In the genomic region with DNA sequence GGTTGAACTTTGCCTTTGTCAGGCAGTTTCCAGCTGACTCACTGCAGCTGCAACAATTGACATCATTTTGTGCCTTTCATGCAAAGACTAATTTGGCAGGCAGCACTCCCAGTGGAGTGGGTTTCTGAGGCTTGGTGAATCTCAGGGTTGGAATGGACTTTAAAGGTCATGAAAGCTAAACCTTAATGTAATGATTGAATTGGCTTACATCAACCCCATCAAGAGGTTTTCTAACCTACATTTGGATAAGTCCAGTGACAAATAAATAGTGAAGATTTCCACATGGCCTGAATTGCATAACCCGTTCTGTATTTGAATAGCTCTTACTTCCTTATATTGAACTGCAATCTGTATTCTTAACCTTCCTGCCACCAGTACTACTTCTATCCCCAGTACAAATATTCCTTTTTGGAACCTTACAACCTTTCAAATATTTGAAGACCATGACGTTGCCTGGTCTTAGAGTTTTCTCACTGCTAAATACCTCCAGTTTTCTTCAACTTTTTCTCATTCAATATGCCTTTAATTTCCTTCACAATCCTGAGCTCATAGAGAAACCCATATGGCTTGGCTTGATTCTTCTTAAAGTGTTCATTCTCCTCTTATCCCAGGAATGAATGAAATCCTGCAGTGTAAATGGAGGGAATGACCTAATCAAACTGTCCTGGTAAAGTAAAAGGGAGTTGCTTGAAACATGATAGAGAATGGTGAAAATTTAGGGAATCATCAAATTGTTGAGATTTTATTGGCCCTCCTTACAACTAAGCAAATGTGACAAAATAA, we compare ENCODE assay signal across 10 cellular contexts.
DNase-seq lines count a peak whose midpoint lies in the region; ATAC-seq, FAIRE-seq and TF ChIP-seq lines count a peak whose summit lies in the region.
"Had no signal": no experiment of that assay in that cellular context is flagged by ENCODE, and none has a peak within 500 bp of the region (broad histone marks: within the 10 kb centered on the region; RNA-seq: fewer than 3 reads in every experiment).

No MANE protein-coding gene starts in this region.

- CTCF ChIA-PET in Calu3 (lab: Charles Lee), result no interaction called here

- H3K79me2 ChIP-seq in neural progenitor cell (ENCODE audit: low read depth), result no peaks in the 10 kb centered on the region

- H3K4me3 ChIP-seq in neural progenitor cell, result no peak overlapping the region
- no peak overlapping the region for H3K4me3 ChIP-seq in small intestine (ENCODE audit: low read depth in 1 of 2, low read length in 2 of 2)

- peak overlapping the region; percentile 11 for H3K4me2 ChIP-seq in neural progenitor cell

- H3K4me1 Mint-ChIP-seq in neural progenitor cell (peaks cover 13% of the 10 kb centered on the region), Calu3 (ENCODE audit: low read depth, unreplicated experiment) (no peaks in the 10 kb centered on the region)

- no peak overlapping the region for H2AFZ ChIP-seq in neural progenitor cell (replicated peaks)

- H3K9ac ChIP-seq in neural progenitor cell, result no peak overlapping the region

- H3K36me3 ChIP-seq in neural progenitor cell, result no peaks in the 10 kb centered on the region
- H3K36me3 ChIP-seq in small intestine (ENCODE audit: control insufficient read depth in 2 of 2, insufficient read depth in 2 of 2, low read length in 2 of 2), result no peaks in the 10 kb centered on the region

- H3K27me3 Mint-ChIP-seq in neural progenitor cell (ENCODE audit: insufficient read depth, low read depth) (no peaks in the 10 kb centered on the region), Calu3 (ENCODE audit: unreplicated experiment) (no peaks in the 10 kb centered on the region)

- no peak for FAIRE-seq in small intestine (lab: Jason Lieb, UNC)

- no peak for ATAC-seq in GM19395 (IDR thresholded peaks at IDR 0.05; ENCODE audit: unreplicated experiment)

- intact Hi-C loops in Calu3 (cut with micrococcal nuclease; ENCODE audit: unreplicated experiment), result no loop called here

- H3F3A ChIP-seq in neural progenitor cell (ENCODE audit: low read depth), result no peaks in the 10 kb centered on the region

- H3K27ac Mint-ChIP-seq in neural progenitor cell (no peak overlapping the region), Calu3 (ENCODE audit: unreplicated experiment) (no peak overlapping the region)

- H3K9me3 Mint-ChIP-seq in neural progenitor cell (no peaks in the 10 kb centered on the region), Calu3 (ENCODE audit: low read depth, unreplicated experiment) (peaks cover 10% of the 10 kb centered on the region)

- no peak overlapping the region for H3K4me3 Mint-ChIP-seq in neural progenitor cell
- H3K4me3 Mint-ChIP-seq in Calu3 (ENCODE audit: low read depth, unreplicated experiment), result no peak overlapping the region

- no peak for TF ChIP-seq CTCF in neural progenitor cell (IDR thresholded peaks at IDR 0.05)
- no peak for TF ChIP-seq CTCF in Calu3 (IDR thresholded peaks at IDR 0.05; ENCODE audit: unreplicated experiment)

- WGBS in small intestine, 3 donors, result 29 to 39% (median 35%) methylated on average over 2 of the region's 2 CpGs

- H3K9me3 ChIP-seq in neural progenitor cell (ENCODE audit: low read depth), result no peaks in the 10 kb centered on the region
- H3K9me3 ChIP-seq in small intestine (ENCODE audit: control insufficient read depth, low read depth), result no peaks in the 10 kb centered on the region

- H3K36me3 Mint-ChIP-seq in neural progenitor cell (no peaks in the 10 kb centered on the region), Calu3 (ENCODE audit: insufficient read depth, unreplicated experiment) (no peaks in the 10 kb centered on the region)

- H3K27me3 ChIP-seq in neural progenitor cell, result no peaks in the 10 kb centered on the region
- no peaks in the 10 kb centered on the region for H3K27me3 ChIP-seq in small intestine (ENCODE audit: control insufficient read depth in 2 of 2, insufficient read depth in 2 of 2, low read length in 2 of 2)

- H4K20me1 ChIP-seq in neural progenitor cell (ENCODE audit: low read depth), result no peaks in the 10 kb centered on the region

- DNase-seq in AG20443 (ENCODE audit: low spot score), result peak; percentile 69
- peak; percentile 11 for DNase-seq in NCI-H69 (lab: John Stamatoyannopoulos, UW)
- peak; percentile 100 for DNase-seq in fibroblast of peridontal ligament (ENCODE audit: extremely low read depth)
- DNase-seq in neural progenitor cell (ENCODE audit: low spot score), result peak; percentile 30
- no peak for DNase-seq in small intestine
- DNase-seq in Calu3, result no peak
- DNase-seq in activated naive CD4-positive, alpha-beta T cell treated with Interleukin-2 at 50 U/mL for 16 hours, result no peak
- DNase-seq: effector CD8-positive, alpha-beta T cell; NCI-H526 treated with DMSO at 0.1 percent for 48 hours had no signal

- peaks cover 12% of the 10 kb centered on the region for H3K4me1 ChIP-seq in neural progenitor cell
- no peaks in the 10 kb centered on the region for H3K4me1 ChIP-seq in small intestine (ENCODE audit: control insufficient read depth in 2 of 2, insufficient read depth in 1 of 2, low read depth in 1 of 2, low read length in 1 of 2)

- BruUV-seq in Calu3 (replicated peaks; lab: Mats Ljungman, UMichigan), result no TSS peak

- H3K27ac ChIP-seq in neural progenitor cell (no peak overlapping the region), small intestine (ENCODE audit: low read depth in 1 of 2, low read length in 1 of 2) (no peak overlapping the region)

Comparison
In these comparisons a context has a peak if more than half of its experiments do, and no peak if none do; other contexts are left out.
1. DNase-seq: peak in AG20443 (single experiment), NCI-H69 (single experiment), fibroblast of peridontal ligament (single experiment) and neural progenitor cell (single experiment); none in small intestine (single experiment), Calu3 (single experiment) and activated naive CD4-positive, alpha-beta T cell treated with Interleukin-2 at 50 U/mL for 16 hours (single experiment).